26 cellular contexts compared by ENCODE assay signal in the genomic region with DNA sequence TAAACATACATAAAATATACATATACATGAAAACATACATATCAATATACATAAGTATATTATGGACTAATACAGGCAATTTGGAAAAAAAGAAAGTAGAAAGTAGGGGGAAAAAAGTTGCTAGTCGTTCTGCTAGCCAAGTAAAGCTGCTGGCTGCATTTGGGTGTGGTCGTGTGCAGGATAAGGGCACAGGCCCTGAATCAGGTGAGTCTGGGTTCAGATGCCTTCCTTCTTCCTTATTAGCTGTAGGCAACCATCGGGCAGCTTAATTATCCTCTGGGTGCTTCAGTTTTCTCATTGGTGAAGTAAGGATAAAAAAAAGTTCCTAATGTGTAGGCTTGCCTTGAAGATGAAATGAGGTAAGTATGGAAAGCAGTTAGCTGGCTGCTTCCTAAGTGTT. TPM values are rescaled to one million over a fixed set of nuclear protein-coding genes. Genes with fewer than 3 reads are reported as not detected.
"Had no signal": no experiment of that assay in that cellular context is flagged by ENCODE, and none has a peak within 500 bp of the region (broad histone marks: within the 10 kb centered on the region; RNA-seq: fewer than 3 reads in every experiment).

No MANE protein-coding gene starts in this region.

- H3K27ac ChIP-seq: coronary artery, prostate gland, right atrium auricular region, stomach, thyroid gland, upper lobe of right lung, uterus had no signal

- H3K9me3 Mint-ChIP-seq: effector memory CD8-positive, alpha-beta T cell; memory B cell; mesothelial cell of epicardium; stimulated activated effector memory CD8-positive, alpha-beta T cell treated with anti-CD3 and anti-CD28 coated beads, Interleukin-12 subunit alpha, Interleukin-12 subunit beta, amount 100 ng/mL, for 72 hours had no signal

- H3K9me3 ChIP-seq: prostate gland, right atrium auricular region, stomach, thyroid gland, upper lobe of right lung, uterus had no signal

- H3K4me1 Mint-ChIP-seq: memory B cell had no signal

- H3K27ac Mint-ChIP-seq: effector memory CD8-positive, alpha-beta T cell; immature natural killer cell; memory B cell; mesothelial cell of epicardium; naive thymus-derived CD4-positive, alpha-beta T cell; nephron progenitor cell; stimulated activated effector memory CD8-positive, alpha-beta T cell treated with anti-CD3 and anti-CD28 coated beads, Interleukin-12 subunit alpha, Interleukin-12 subunit beta, amount 100 ng/mL, for 72 hours had no signal

- H3K4me1 ChIP-seq: prostate gland, uterus had no signal

- FAIRE-seq: endometrium, frontal cortex had no signal

- H3K27me3 Mint-ChIP-seq: effector memory CD8-positive, alpha-beta T cell; naive thymus-derived CD4-positive, alpha-beta T cell had no signal

- H3K4me3 ChIP-seq: coronary artery, lung, prostate gland, right atrium auricular region, stomach, thyroid gland, upper lobe of right lung, uterus had no signal

- H3K36me3 Mint-ChIP-seq: mesothelial cell of epicardium; stimulated activated effector memory CD8-positive, alpha-beta T cell treated with anti-CD3 and anti-CD28 coated beads, Interleukin-12 subunit alpha, Interleukin-12 subunit beta, amount 100 ng/mL, for 72 hours had no signal

- DNase-seq: effector memory CD8-positive, alpha-beta T cell; erythroblast; hypothalamus; immature natural killer cell; islet precursor cell; naive thymus-derived CD4-positive, alpha-beta T cell; nephron progenitor cell; nucleus accumbens; stimulated activated CD4-positive, alpha-beta T cell treated with anti-CD3 and anti-CD28 coated beads, Interleukin-2, amount 100 ng/mL, for 24 hours; stimulated activated CD4-positive, alpha-beta T cell treated with anti-CD3 and anti-CD28 coated beads, Interleukin-4, amount 100 ng/mL, for 24 hours; stimulated activated naive CD4-positive, alpha-beta T cell treated with Interleukin-2 at 50 U/mL for 16 hours; stomach; thyroid gland; upper lobe of right lung; uterus had no signal

- H3K36me3 ChIP-seq: prostate gland, right atrium auricular region, stomach, thyroid gland, upper lobe of right lung, uterus had no signal

- H3K27me3 ChIP-seq: right atrium auricular region, stomach, thyroid gland, upper lobe of right lung, uterus had no signal

- ATAC-seq: effector memory CD8-positive, alpha-beta T cell; left lobe of liver; naive thymus-derived CD4-positive, alpha-beta T cell; sciatic nerve; stimulated activated effector memory CD8-positive, alpha-beta T cell treated with anti-CD3 and anti-CD28 coated beads, Interleukin-12 subunit alpha, Interleukin-12 subunit beta, amount 100 ng/mL, for 72 hours; upper lobe of right lung had no signal

- H3K4me3 Mint-ChIP-seq: effector memory CD8-positive, alpha-beta T cell; immature natural killer cell; memory B cell; mesothelial cell of epicardium; naive thymus-derived CD4-positive, alpha-beta T cell; nephron progenitor cell; stimulated activated effector memory CD8-positive, alpha-beta T cell treated with anti-CD3 and anti-CD28 coated beads, Interleukin-12 subunit alpha, Interleukin-12 subunit beta, amount 100 ng/mL, for 72 hours had no signal

RNA-seq across cellular contexts. Expression of a gene that starts 59.2 kb away (rescaled TPM):
- polyA plus RNA-seq: immature natural killer cell; naive thymus-derived CD4-positive, alpha-beta T cell had no signal
